ENCODE assay signal across 11 cellular contexts in genomic region chr20:364905-365794, GRCh38. TPM values are rescaled to one million over a fixed set of nuclear protein-coding genes. Genes with fewer than 3 reads are reported as not detected.
DNase-seq lines count a peak whose midpoint lies in the region; ATAC-seq and TF ChIP-seq lines count a peak whose summit lies in the region.
"Had no signal": no experiment of that assay in that cellular context is flagged by ENCODE, and none has a peak within 500 bp of the region (broad histone marks: within the 10 kb centered on the region; RNA-seq: fewer than 3 reads in every experiment).

No MANE protein-coding gene starts in this region.

- no peak for DNase-seq in activated naive CD4-positive, alpha-beta T cell treated with anti-CD3 and anti-CD28 coated beads, Interleukin-2, amount 10 ng/mL, durations not matched to agents 7 days and 5 days
- DNase-seq in activated naive CD4-positive, alpha-beta T cell treated with Interleukin-2 at 50 U/mL for 16 hours, result no peak
- peak; percentile 97 for DNase-seq in PC-3
- DNase-seq in choroid plexus epithelial cell (ENCODE audit: low read depth), result peak; percentile 54
- peak; percentile 88 for DNase-seq in renal cortical epithelial cell (ENCODE audit: low read depth)
- no peak for DNase-seq in left colon
- DNase-seq: colonic mucosa, NCI-H1436 had no signal

- BruUV-seq in PC-3 (replicated peaks; lab: Mats Ljungman, UMichigan), result TSS peak; percentile 27

- no peak for TF ChIP-seq CTCF in PC-3 (conservative IDR thresholded peaks at IDR 0.05; ENCODE audit: low read depth, low read length)
- TF ChIP-seq CTCF in choroid plexus epithelial cell (conservative IDR thresholded peaks at IDR 0.05; ENCODE audit: low read depth, low read length), result no peak

- CTCF ChIA-PET in activated naive CD4-positive, alpha-beta T cell treated with anti-CD3 and anti-CD28 coated beads, Interleukin-2, amount 10 ng/mL, durations not matched to agents 7 days and 5 days (lab: Charles Lee), result interaction anchor here (1.3 kb wide), 1 partner anchor 67 kb away, joined by 6 read pairs; no protein-coding TSS in a partner anchor
- CTCF ChIA-PET in PC-3 (lab: Charles Lee), result interaction anchor here (0.7 kb wide), 1 partner anchor 950 kb away, joined by 8 read pairs; no protein-coding TSS in a partner anchor

- no peaks in the 10 kb centered on the region for H3K36me3 Mint-ChIP-seq in activated naive CD4-positive, alpha-beta T cell treated with anti-CD3 and anti-CD28 coated beads, Interleukin-2, amount 10 ng/mL, durations not matched to agents 7 days and 5 days

- peak overlapping the region; percentile 49 for H3K9ac ChIP-seq in PC-3 (ENCODE audit: low read length)
- H3K9ac ChIP-seq: BLaER1 treated with 17β-estradiol and CSF1 and Interleukin-3, amounts not matched to agents 10 nM and 100 nM had no signal

- no peak overlapping the region for H2AFZ ChIP-seq in PC-3 (ENCODE audit: low read length)

- H3K27me3 ChIP-seq in PC-3 (ENCODE audit: low read length), result no peaks in the 10 kb centered on the region
- H3K27me3 ChIP-seq: BLaER1 treated with 17β-estradiol and CSF1 and Interleukin-3, amounts not matched to agents 10 nM and 100 nM; colonic mucosa had no signal

- no peaks in the 10 kb centered on the region for H3K9me3 Mint-ChIP-seq in activated naive CD4-positive, alpha-beta T cell treated with anti-CD3 and anti-CD28 coated beads, Interleukin-2, amount 10 ng/mL, durations not matched to agents 7 days and 5 days

- no peaks in the 10 kb centered on the region for H3K9me3 ChIP-seq in PC-3 (ENCODE audit: low read length)
- H3K9me3 ChIP-seq: BLaER1 treated with 17β-estradiol and CSF1 and Interleukin-3, amounts not matched to agents 10 nM and 100 nM; colonic mucosa had no signal

- peaks cover 68% of the 10 kb centered on the region for H3K4me1 ChIP-seq in PC-3 (ENCODE audit: insufficient read depth, low read length)
- H3K4me1 ChIP-seq: colonic mucosa had no signal

- H3K27ac ChIP-seq in PC-3 (ENCODE audit: low read length), result peak overlapping the region; percentile 86
- H3K27ac ChIP-seq: colonic mucosa had no signal

- peak overlapping the region; percentile 78 for H3K4me2 ChIP-seq in PC-3 (ENCODE audit: low read length)

- peak overlapping the region; percentile 70 for H3K27ac Mint-ChIP-seq in activated naive CD4-positive, alpha-beta T cell treated with anti-CD3 and anti-CD28 coated beads, Interleukin-2, amount 10 ng/mL, durations not matched to agents 7 days and 5 days

- intact Hi-C loops in PC-3 (cut with micrococcal nuclease) (loop anchor here (5.0 kb wide), 1 partner anchor 37 kb away; no protein-coding TSS in a partner anchor), left colon (cut with DNase I, micrococcal nuclease) (no loop called here)

- H3K27me3 Mint-ChIP-seq in activated naive CD4-positive, alpha-beta T cell treated with anti-CD3 and anti-CD28 coated beads, Interleukin-2, amount 10 ng/mL, durations not matched to agents 7 days and 5 days, result peaks cover 3% of the 10 kb centered on the region

- H3K79me2 ChIP-seq in PC-3 (ENCODE audit: low read length), result peaks cover 9% of the 10 kb centered on the region; the same call in 1 of the 2 replicates

- H3K9me2 ChIP-seq in PC-3 (replicated peaks; ENCODE audit: low read length), result no peaks in the 10 kb centered on the region

- H3K4me1 Mint-ChIP-seq in activated naive CD4-positive, alpha-beta T cell treated with anti-CD3 and anti-CD28 coated beads, Interleukin-2, amount 10 ng/mL, durations not matched to agents 7 days and 5 days, result peaks cover 54% of the 10 kb centered on the region

- POLR2A ChIA-PET in PC-3 (lab: Charles Lee; ENCODE audit: unreplicated experiment), result interaction anchor here (1.0 kb wide), 1 partner anchor 16 kb away, joined by 5 read pairs; the partner anchor contains the start of gene TRIB3

- H3F3A ChIP-seq in PC-3 (ENCODE audit: low read length, unreplicated experiment), result peaks cover 8% of the 10 kb centered on the region

- no peaks in the 10 kb centered on the region for H4K20me1 ChIP-seq in PC-3 (ENCODE audit: low read length)
- H4K20me1 ChIP-seq: BLaER1 treated with 17β-estradiol and CSF1 and Interleukin-3, amounts not matched to agents 10 nM and 100 nM had no signal

- H3K4me3 Mint-ChIP-seq in activated naive CD4-positive, alpha-beta T cell treated with anti-CD3 and anti-CD28 coated beads, Interleukin-2, amount 10 ng/mL, durations not matched to agents 7 days and 5 days, result no peak overlapping the region

- H3K36me3 ChIP-seq in PC-3 (ENCODE audit: low read depth, low read length), result no peaks in the 10 kb centered on the region
- H3K36me3 ChIP-seq: BLaER1 treated with 17β-estradiol and CSF1 and Interleukin-3, amounts not matched to agents 10 nM and 100 nM; colonic mucosa had no signal

- H3K4me3 ChIP-seq in PC-3 (ENCODE audit: low read length) (no peak overlapping the region), choroid plexus epithelial cell (ENCODE audit: low read depth, low read length) (no peak overlapping the region)
- H3K4me3 ChIP-seq: BLaER1 treated with 17β-estradiol and CSF1 and Interleukin-3, amounts not matched to agents 10 nM and 100 nM; colonic mucosa had no signal

- ATAC-seq in PC-3 (peak; percentile 61), HG02763 (IDR thresholded peaks at IDR 0.05; ENCODE audit: unreplicated experiment) (no peak), GM18907 (IDR thresholded peaks at IDR 0.05; ENCODE audit: unreplicated experiment) (no peak), left colon (no peak)

RNA-seq across cellular contexts. Expression of gene TRIB3, which starts 15.4 kb away (rescaled TPM):
- total RNA-seq in PC-3 (2014; rRNA removed) (160 and 193 TPM in 2 replicates), renal cortical epithelial cell (22.0 and 114 TPM in 2 replicates), left colon (10 to 100 TPM in 1 of 2 donors, 1 to 10 TPM in 1; 6.4 to 16.7 TPM)

RNA-seq across cellular contexts. Expression of gene NRSN2, which starts 18.2 kb away (rescaled TPM):
- total RNA-seq in PC-3 (2014; rRNA removed), result 50.7 and 55.7 TPM in 2 replicates
- total RNA-seq in renal cortical epithelial cell, result 23.8 and 77.9 TPM in 2 replicates
- total RNA-seq in left colon, result 1 to 10 TPM; 9.4 to 10.0 TPM

RNA-seq across cellular contexts. Expression of gene SOX12, which starts 39.8 kb away (rescaled TPM):
- total RNA-seq in PC-3 (2014; rRNA removed) (13.8 and 18.7 TPM in 2 replicates), renal cortical epithelial cell (2.6 and 12.7 TPM in 2 replicates), left colon (1 to 10 TPM; 3.8 to 5.6 TPM)

RNA-seq across cellular contexts. Expression of gene RBCK1, which starts 42.9 kb away (rescaled TPM):
- total RNA-seq in PC-3 (2014; rRNA removed) (115 and 137 TPM in 2 replicates), renal cortical epithelial cell (114 and 166 TPM in 2 replicates), left colon (100 to 1,000 TPM; 103 to 134 TPM)

Comparison
In these comparisons a context has a peak if more than half of its experiments do, and no peak if none do; other contexts are left out.
1. DNase-seq: peak in PC-3 (single experiment), choroid plexus epithelial cell (single experiment) and renal cortical epithelial cell (single experiment); none in activated naive CD4-positive, alpha-beta T cell treated with anti-CD3 and anti-CD28 coated beads, Interleukin-2, amount 10 ng/mL, durations not matched to agents 7 days and 5 days (single experiment), activated naive CD4-positive, alpha-beta T cell treated with Interleukin-2 at 50 U/mL for 16 hours (single experiment) and left colon (0 of 2).